ENCODE assay signal across 33 cellular contexts in genomic region chr6:103193413-103193812, GRCh38.
DNase-seq lines count a peak whose midpoint lies in the region; ATAC-seq and TF ChIP-seq lines count a peak whose summit lies in the region.
"Had no signal": no experiment of that assay in that cellular context is flagged by ENCODE, and none has a peak within 500 bp of the region (broad histone marks: within the 10 kb centered on the region; RNA-seq: fewer than 3 reads in every experiment).

No MANE protein-coding gene starts in this region.

- intact Hi-C loops in gastrocnemius medialis (cut with DNase I; ENCODE audit: low total_unique reads) = no loop called here

- H3K36me3 ChIP-seq in gastrocnemius medialis = no peaks in the 10 kb centered on the region
- H3K36me3 ChIP-seq: brain microvascular endothelial cell, esophagus squamous epithelium, HAP-1, SJCRH30 had no signal

- TF ChIP-seq CTCF in gastrocnemius medialis (IDR thresholded peaks at IDR 0.05 in 4 of 5, conservative IDR thresholded peaks at IDR 0.05 in 1 of 5) = no peak

- no peaks in the 10 kb centered on the region for H3K9me3 ChIP-seq in gastrocnemius medialis
- H3K9me3 ChIP-seq: esophagus squamous epithelium, HAP-1, SJCRH30 had no signal

- H3K27me3 ChIP-seq in gastrocnemius medialis = no peaks in the 10 kb centered on the region
- H3K27me3 ChIP-seq: brain microvascular endothelial cell, esophagus squamous epithelium, foreskin keratinocyte, SJCRH30 had no signal

- in situ Hi-C loops in gastrocnemius medialis (cut with MboI; ENCODE audit: low sequenced_read_pairs in 4 of 4) = no loop called here

- ATAC-seq in GM18858 (IDR thresholded peaks at IDR 0.05; ENCODE audit: unreplicated experiment) = peak; percentile 65
- peak; percentile 79 for ATAC-seq in GM19463 (IDR thresholded peaks at IDR 0.05; ENCODE audit: unreplicated experiment)
- peak; percentile 41 for ATAC-seq in HG02981 (IDR thresholded peaks at IDR 0.05; ENCODE audit: unreplicated experiment)
- ATAC-seq in HG03457 (IDR thresholded peaks at IDR 0.05; ENCODE audit: unreplicated experiment) = peak; percentile 73
- ATAC-seq in HG03521 (IDR thresholded peaks at IDR 0.05; ENCODE audit: unreplicated experiment) = no peak
- ATAC-seq in gastrocnemius medialis = no peak
- ATAC-seq: activated CD4-positive, alpha-beta T cell treated with anti-CD3 and anti-CD28 coated beads for 36 hours; activated CD8-positive, alpha-beta T cell treated with anti-CD3 and anti-CD28 coated beads, Interleukin-2, amount 10 ng/mL, durations not matched to agents 7 days and 5 days; activated T-helper 17 cell treated with anti-CD3 and anti-CD28 coated beads, Interleukin-2, amount 50 U/mL, for 72 hours; foreskin keratinocyte; stimulated activated memory B cell treated with anti-CD40 and anti-IgM and Interleukin-4, amounts not matched to agents 10 μg/mL and 1 μg/mL and 100 μg/mL, for 72 hours had no signal

- TF ChIP-seq POLR2A in gastrocnemius medialis (IDR thresholded peaks at IDR 0.05) = no peak

- H3K4me1 ChIP-seq in gastrocnemius medialis = no peaks in the 10 kb centered on the region
- H3K4me1 ChIP-seq: esophagus squamous epithelium, foreskin keratinocyte, HAP-1, parathyroid adenoma, SJCRH30 had no signal

- H3K27ac ChIP-seq in gastrocnemius medialis = no peak overlapping the region
- H3K27ac ChIP-seq: brain microvascular endothelial cell, esophagus squamous epithelium, foreskin keratinocyte, parathyroid adenoma, SJCRH30, VCaP had no signal

- DNase-seq in ureter (ENCODE audit: low spot score) (no peak), MV-4-11 (lab: John Stamatoyannopoulos, UW) (no peak), gastrocnemius medialis (no peak)
- DNase-seq: activated CD4-positive, alpha-beta T cell treated with anti-CD3 and anti-CD28 coated beads for 36 hours; activated CD8-positive, alpha-beta T cell treated with anti-CD3 and anti-CD28 coated beads, Interleukin-2, amount 10 ng/mL, durations not matched to agents 7 days and 5 days; amygdala; brain microvascular endothelial cell; CD4-positive, alpha-beta T cell; DMS 273 treated with DMSO at 0.1 percent for 48 hours; esophagus squamous epithelium; foreskin keratinocyte; KBM-7; kidney; NCI-H1105; NCI-H187; NCI-H2171; NCI-H510A; retina; SJCRH30; substantia nigra; SW 1271; T-helper 9 cell; trophoblast cell had no signal

- no peak overlapping the region for H3K4me3 ChIP-seq in gastrocnemius medialis
- H3K4me3 ChIP-seq: esophagus squamous epithelium, HAP-1, SJCRH30 had no signal

Comparison
In these comparisons a context has a peak if more than half of its experiments do, and no peak if none do; other contexts are left out.
1. ATAC-seq: peak in GM18858 (single experiment), GM19463 (single experiment), HG02981 (single experiment) and HG03457 (single experiment); none in HG03521 (single experiment) and gastrocnemius medialis (0 of 2).